Comparison of ENCODE assay signal across 20 cellular contexts in genomic region chr1:16983649-16984048, GRCh38. TPM values are rescaled to one million over a fixed set of nuclear protein-coding genes. Genes with fewer than 3 reads are reported as not detected.
"Had no signal": no experiment of that assay in that cellular context is flagged by ENCODE, and none has a peak within 500 bp of the region (broad histone marks: within the 10 kb centered on the region; RNA-seq: fewer than 3 reads in every experiment).

No MANE protein-coding gene starts in this region.

- H3K4me3 ChIP-seq: colonic mucosa, esophagus squamous epithelium, heart right ventricle, left ventricle myocardium inferior, lung, right atrium auricular region, testis, transverse colon, uterus had no signal

- H3K36me3 ChIP-seq: colonic mucosa, transverse colon, uterus had no signal

- DNase-seq: activated CD4-positive, alpha-beta T cell treated with anti-CD3 and anti-CD28 coated beads for 1 hour; activated CD4-positive, alpha-beta T cell treated with anti-CD3 and anti-CD28 coated beads, Interleukin-2, amount 50 U/mL, for 1 hour; activated CD8-positive, alpha-beta T cell treated with anti-CD3 and anti-CD28 coated beads for 36 hours; activated naive CD4-positive, alpha-beta T cell; activated T-cell treated with anti-CD3 and anti-CD28 coated beads, Interleukin-2, amount 50 U/mL, for 48 hours; anterior cingulate cortex; colonic mucosa; effector CD8-positive, alpha-beta T cell; esophagus squamous epithelium; foreskin melanocyte; heart right ventricle; left ventricle myocardium inferior; stimulated activated naive CD4-positive, alpha-beta T cell treated with Interleukin-2 at 50 U/mL for 16 hours; T-helper 17 cell; testis; transverse colon; uterus had no signal

- H3K9me3 Mint-ChIP-seq: activated CD8-positive, alpha-beta T cell treated with anti-CD3 and anti-CD28 coated beads for 36 hours had no signal

- H3K4me1 ChIP-seq: colonic mucosa, testis, uterus had no signal

- H3K27ac Mint-ChIP-seq: activated CD8-positive, alpha-beta T cell treated with anti-CD3 and anti-CD28 coated beads for 36 hours; activated naive CD8-positive, alpha-beta T cell; T-helper 17 cell had no signal

- H3K4me3 Mint-ChIP-seq: activated CD8-positive, alpha-beta T cell treated with anti-CD3 and anti-CD28 coated beads for 36 hours; activated naive CD8-positive, alpha-beta T cell; T-helper 17 cell had no signal

- ATAC-seq: activated CD8-positive, alpha-beta T cell treated with anti-CD3 and anti-CD28 coated beads for 36 hours; heart right ventricle; T-helper 17 cell had no signal

- H3K27ac ChIP-seq: colonic mucosa had no signal

- H3K27me3 ChIP-seq: right atrium auricular region, testis, uterus had no signal

- H3K9me3 ChIP-seq: colonic mucosa, esophagus squamous epithelium, heart right ventricle, left ventricle myocardium inferior, right atrium auricular region, testis, transverse colon, uterus had no signal

RNA-seq across cellular contexts. Expression of gene MFAP2, which starts 3.2 kb away (rescaled TPM):
- total RNA-seq: activated CD8-positive, alpha-beta T cell treated with anti-CD3 and anti-CD28 coated beads for 36 hours; T-helper 17 cell had no signal
